In the genomic region with DNA sequence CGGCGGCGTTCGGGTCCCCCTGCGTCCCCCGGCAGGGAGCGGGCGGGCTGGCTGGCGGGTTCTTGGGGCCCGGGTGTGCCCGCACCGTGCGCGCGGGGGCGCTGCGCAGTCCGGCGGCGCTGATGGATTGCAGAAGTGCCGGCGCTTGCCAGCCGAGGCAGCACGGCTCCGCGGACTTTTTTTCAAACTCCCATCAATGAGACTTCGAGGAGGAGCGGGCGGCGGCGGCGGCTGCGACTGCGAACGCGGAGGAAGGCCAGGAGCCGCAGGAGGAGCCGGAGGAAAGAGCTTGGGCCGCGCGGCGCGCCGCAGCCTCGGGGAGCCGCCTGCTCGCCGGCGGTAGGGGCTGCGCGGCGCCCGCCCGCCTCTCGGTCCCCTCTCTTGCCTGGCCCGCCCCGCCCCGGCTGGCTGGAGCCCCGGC, we compare ENCODE assay signal across 2 cellular contexts.
TF ChIP-seq lines count a peak whose summit lies in the region.

TSS of gene GLI2 (plus strand) at position 119 of the 421 bp plus-strand sequence. CDS start 61,453 bp downstream, outside the sequence.

TF ChIP-seq in IMR-90, 13 proteins besides CTCF, POLR2A, EP300 and RAD21 (continued from another document):
- TF ChIP-seq CEBPB (IDR thresholded peaks at IDR 0.05; ENCODE audit: low read depth, low read length) = peak; percentile 43
- no peak for TF ChIP-seq RCOR1 (IDR thresholded peaks at IDR 0.05; ENCODE audit: insufficient replicate concordance, low read length)
- TF ChIP-seq CHD1 (IDR thresholded peaks at IDR 0.05; ENCODE audit: low read depth, low read length) = no peak
- no peak for TF ChIP-seq USF2 (IDR thresholded peaks at IDR 0.05; ENCODE audit: low read depth, low read length)
- TF ChIP-seq BHLHE40 (IDR thresholded peaks at IDR 0.05; ENCODE audit: low read depth, low read length) = 0 out of 2 replicates have a peak, but pooled peaks have one; percentile 22
- peak; percentile 33; the same call in 1 of the 2 replicates for TF ChIP-seq MAZ (IDR thresholded peaks at IDR 0.05; ENCODE audit: borderline replicate concordance, low read depth, low read length)
- no peak for TF ChIP-seq NFE2L2 (IDR thresholded peaks at IDR 0.05; ENCODE audit: low read depth, low read length)
- peak; percentile 63 for TF ChIP-seq SMC3 (IDR thresholded peaks at IDR 0.05; ENCODE audit: low read depth, low read length)
- no peak for TF ChIP-seq FOS (IDR thresholded peaks at IDR 0.05; ENCODE audit: low read depth, low read length)

TF ChIP-seq in liver, 16 proteins besides CTCF, POLR2A, EP300 and RAD21 (continued from another document):
- TF ChIP-seq, protein P1, sequence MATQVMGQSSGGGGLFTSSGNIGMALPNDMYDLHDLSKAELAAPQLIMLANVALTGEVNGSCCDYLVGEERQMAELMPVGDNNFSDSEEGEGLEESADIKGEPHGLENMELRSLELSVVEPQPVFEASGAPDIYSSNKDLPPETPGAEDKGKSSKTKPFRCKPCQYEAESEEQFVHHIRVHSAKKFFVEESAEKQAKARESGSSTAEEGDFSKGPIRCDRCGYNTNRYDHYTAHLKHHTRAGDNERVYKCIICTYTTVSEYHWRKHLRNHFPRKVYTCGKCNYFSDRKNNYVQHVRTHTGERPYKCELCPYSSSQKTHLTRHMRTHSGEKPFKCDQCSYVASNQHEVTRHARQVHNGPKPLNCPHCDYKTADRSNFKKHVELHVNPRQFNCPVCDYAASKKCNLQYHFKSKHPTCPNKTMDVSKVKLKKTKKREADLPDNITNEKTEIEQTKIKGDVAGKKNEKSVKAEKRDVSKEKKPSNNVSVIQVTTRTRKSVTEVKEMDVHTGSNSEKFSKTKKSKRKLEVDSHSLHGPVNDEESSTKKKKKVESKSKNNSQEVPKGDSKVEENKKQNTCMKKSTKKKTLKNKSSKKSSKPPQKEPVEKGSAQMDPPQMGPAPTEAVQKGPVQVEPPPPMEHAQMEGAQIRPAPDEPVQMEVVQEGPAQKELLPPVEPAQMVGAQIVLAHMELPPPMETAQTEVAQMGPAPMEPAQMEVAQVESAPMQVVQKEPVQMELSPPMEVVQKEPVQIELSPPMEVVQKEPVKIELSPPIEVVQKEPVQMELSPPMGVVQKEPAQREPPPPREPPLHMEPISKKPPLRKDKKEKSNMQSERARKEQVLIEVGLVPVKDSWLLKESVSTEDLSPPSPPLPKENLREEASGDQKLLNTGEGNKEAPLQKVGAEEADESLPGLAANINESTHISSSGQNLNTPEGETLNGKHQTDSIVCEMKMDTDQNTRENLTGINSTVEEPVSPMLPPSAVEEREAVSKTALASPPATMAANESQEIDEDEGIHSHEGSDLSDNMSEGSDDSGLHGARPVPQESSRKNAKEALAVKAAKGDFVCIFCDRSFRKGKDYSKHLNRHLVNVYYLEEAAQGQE (IDR thresholded peaks at IDR 0.05) = no peak
- TF ChIP-seq HNF4A (conservative IDR thresholded peaks at IDR 0.05) = no peak
- no peak for TF ChIP-seq NR2F2 (IDR thresholded peaks at IDR 0.05)
- TF ChIP-seq, protein P2, sequence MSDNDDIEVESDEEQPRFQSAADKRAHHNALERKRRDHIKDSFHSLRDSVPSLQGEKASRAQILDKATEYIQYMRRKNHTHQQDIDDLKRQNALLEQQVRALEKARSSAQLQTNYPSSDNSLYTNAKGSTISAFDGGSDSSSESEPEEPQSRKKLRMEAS (IDR thresholded peaks at IDR 0.05) = no peak
- no peak for TF ChIP-seq SP1 (IDR thresholded peaks at IDR 0.05)
- no peak for TF ChIP-seq YY1 (IDR thresholded peaks at IDR 0.05)
